ENCODE assay signal across 1 cellular context in the genomic region with DNA sequence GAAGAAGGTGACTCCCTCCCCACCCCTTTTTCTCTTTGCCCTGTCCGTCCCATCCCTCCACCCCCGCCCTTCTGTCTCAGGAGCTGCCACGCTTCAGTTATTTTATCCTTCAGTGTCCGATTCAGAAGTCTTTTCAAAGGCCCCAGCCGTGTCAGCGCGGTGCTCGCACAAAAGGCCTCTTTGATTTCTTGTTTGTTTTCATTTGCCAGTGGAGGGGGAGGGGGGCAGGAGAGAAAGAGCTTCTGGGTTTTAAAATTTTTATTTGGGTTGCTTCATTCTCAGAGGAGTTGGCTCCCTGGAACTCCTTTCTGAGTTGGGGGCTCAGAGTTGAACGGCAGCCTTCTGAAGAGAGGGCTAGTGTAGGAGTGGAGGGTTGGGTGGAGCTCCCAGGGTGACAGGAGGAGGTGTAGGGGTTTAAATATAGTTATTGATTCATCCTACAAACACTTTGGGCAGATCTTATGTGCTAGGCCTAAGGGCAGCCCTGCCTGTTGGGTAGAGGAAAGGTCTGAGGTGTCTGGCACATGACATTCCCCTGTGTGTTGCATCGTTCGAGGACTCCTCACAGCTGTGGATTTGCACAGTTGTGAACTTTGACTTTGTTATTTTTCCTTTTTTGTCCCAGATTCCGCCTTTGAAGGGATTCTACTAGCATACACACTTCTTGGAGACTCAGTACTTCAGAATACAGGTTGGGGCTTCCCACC.
TF ChIP-seq lines count a peak whose summit lies in the region.

No MANE protein-coding gene starts in this region.

TF ChIP-seq in GM23338, 12 proteins besides CTCF, POLR2A, EP300 and RAD21 (continued from another document):
- TF ChIP-seq, protein P1, sequence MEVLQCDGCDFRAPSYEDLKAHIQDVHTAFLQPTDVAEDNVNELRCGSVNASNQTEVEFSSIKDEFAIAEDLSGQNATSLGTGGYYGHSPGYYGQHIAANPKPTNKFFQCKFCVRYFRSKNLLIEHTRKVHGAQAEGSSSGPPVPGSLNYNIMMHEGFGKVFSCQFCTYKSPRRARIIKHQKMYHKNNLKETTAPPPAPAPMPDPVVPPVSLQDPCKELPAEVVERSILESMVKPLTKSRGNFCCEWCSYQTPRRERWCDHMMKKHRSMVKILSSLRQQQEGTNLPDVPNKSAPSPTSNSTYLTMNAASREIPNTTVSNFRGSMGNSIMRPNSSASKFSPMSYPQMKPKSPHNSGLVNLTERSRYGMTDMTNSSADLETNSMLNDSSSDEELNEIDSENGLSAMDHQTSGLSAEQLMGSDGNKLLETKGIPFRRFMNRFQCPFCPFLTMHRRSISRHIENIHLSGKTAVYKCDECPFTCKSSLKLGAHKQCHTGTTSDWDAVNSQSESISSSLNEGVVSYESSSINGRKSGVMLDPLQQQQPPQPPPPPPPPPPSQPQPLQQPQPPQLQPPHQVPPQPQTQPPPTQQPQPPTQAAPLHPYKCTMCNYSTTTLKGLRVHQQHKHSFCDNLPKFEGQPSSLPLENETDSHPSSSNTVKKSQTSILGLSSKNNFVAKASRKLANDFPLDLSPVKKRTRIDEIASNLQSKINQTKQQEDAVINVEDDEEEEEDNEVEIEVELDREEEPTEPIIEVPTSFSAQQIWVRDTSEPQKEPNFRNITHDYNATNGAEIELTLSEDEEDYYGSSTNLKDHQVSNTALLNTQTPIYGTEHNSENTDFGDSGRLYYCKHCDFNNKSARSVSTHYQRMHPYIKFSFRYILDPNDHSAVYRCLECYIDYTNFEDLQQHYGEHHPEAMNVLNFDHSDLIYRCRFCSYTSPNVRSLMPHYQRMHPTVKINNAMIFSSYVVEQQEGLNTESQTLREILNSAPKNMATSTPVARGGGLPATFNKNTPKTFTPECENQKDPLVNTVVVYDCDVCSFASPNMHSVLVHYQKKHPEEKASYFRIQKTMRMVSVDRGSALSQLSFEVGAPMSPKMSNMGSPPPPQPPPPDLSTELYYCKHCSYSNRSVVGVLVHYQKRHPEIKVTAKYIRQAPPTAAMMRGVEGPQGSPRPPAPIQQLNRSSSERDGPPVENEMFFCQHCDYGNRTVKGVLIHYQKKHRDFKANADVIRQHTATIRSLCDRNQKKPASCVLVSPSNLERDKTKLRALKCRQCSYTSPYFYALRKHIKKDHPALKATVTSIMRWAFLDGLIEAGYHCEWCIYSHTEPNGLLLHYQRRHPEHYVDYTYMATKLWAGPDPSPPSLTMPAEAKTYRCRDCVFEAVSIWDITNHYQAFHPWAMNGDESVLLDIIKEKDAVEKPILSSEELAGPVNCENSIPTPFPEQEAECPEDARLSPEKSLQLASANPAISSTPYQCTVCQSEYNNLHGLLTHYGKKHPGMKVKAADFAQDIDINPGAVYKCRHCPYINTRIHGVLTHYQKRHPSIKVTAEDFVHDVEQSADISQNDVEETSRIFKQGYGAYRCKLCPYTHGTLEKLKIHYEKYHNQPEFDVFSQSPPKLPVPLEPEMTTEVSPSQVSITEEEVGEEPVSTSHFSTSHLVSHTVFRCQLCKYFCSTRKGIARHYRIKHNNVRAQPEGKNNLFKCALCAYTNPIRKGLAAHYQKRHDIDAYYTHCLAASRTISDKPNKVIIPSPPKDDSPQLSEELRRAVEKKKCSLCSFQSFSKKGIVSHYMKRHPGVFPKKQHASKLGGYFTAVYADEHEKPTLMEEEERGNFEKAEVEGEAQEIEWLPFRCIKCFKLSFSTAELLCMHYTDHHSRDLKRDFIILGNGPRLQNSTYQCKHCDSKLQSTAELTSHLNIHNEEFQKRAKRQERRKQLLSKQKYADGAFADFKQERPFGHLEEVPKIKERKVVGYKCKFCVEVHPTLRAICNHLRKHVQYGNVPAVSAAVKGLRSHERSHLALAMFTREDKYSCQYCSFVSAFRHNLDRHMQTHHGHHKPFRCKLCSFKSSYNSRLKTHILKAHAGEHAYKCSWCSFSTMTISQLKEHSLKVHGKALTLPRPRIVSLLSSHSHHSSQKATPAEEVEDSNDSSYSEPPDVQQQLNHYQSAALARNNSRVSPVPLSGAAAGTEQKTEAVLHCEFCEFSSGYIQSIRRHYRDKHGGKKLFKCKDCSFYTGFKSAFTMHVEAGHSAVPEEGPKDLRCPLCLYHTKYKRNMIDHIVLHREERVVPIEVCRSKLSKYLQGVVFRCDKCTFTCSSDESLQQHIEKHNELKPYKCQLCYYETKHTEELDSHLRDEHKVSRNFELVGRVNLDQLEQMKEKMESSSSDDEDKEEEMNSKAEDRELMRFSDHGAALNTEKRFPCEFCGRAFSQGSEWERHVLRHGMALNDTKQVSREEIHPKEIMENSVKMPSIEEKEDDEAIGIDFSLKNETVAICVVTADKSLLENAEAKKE (CRISPR knock-in tag; IDR thresholded peaks at IDR 0.05): no peak
- TF ChIP-seq STAT1 (IDR thresholded peaks at IDR 0.05; ENCODE audit: unreplicated experiment) (no peak), POLR2AphosphoS5 (IDR thresholded peaks at IDR 0.05; ENCODE audit: low read depth) (no peak), ZNF331 (CRISPR knock-in tag; IDR thresholded peaks at IDR 0.05; ENCODE audit: low read depth) (no peak)
